In genomic region chr16:57694556-57695377, GRCh38 we compare ENCODE assay signal across 8 cellular contexts. TPM values are rescaled to one million over a fixed set of nuclear protein-coding genes. Genes with fewer than 3 reads are reported as not detected.
DNase-seq lines count a peak whose midpoint lies in the region; ATAC-seq, FAIRE-seq and TF ChIP-seq lines count a peak whose summit lies in the region.

Gene DRC7 (plus strand): TSS chr16:57694806. CDS start chr16:57697950, 3,144 bp downstream.

- peak; percentile 4 to 59 for DNase-seq in NCI-H526 (lab: John Stamatoyannopoulos, UW)
- DNase-seq in NCI-H526 treated with DMSO at 0.1 percent for 48 hours (lab: John Stamatoyannopoulos, UW), result no peak
- DNase-seq in IMR-90, result peak; percentile 13
- DNase-seq in RCC 7860 (ENCODE audit: low spot score), result peak; percentile 30
- DNase-seq in cardiac fibroblast (ENCODE audit: low read depth in 2 of 2), result peak; percentile 50 to 56
- DNase-seq in stomach, result peak; percentile 57

- H2AFZ ChIP-seq in IMR-90 (replicated peaks; ENCODE audit: low read length, poor library complexity), result peak within 1 kb of the TSS; percentile 45

- H2BK20ac ChIP-seq in IMR-90 (ENCODE audit: low read depth, low read length), result no peak within 1 kb of the TSS

- H3K18ac ChIP-seq in IMR-90 (ENCODE audit: low read depth, low read length), result no peak within 1 kb of the TSS

- no peak for FAIRE-seq in RCC 7860 (lab: Jason Lieb, UNC)
- FAIRE-seq in islet of Langerhans (lab: Jason Lieb, UNC), result peak; percentile 83

- ATAC-seq in IMR-90 (ENCODE audit: low read depth) (peak; percentile 83), GM21717 (IDR thresholded peaks at IDR 0.05; ENCODE audit: unreplicated experiment) (no peak)

- no peak for TF ChIP-seq POLR2A in IMR-90 (IDR thresholded peaks at IDR 0.05; ENCODE audit: low read depth, low read length)
- no peak for TF ChIP-seq POLR2A in stomach (IDR thresholded peaks at IDR 0.05)

- CTCF ChIA-PET in IMR-90 (lab: Yijun Ruan, JAX), result no interaction called here

- no peak within 1 kb of the TSS for H2BK120ac ChIP-seq in IMR-90 (ENCODE audit: low read depth, low read length)

- no CpG with 5 or more reads among the region's 10 CpGs for WGBS in IMR-90 (ENCODE audit: extremely low coverage in 2 of 2, insufficient read length in 1 of 2), 2 experiments
- WGBS in stomach, 5 donors, result 27 to 36% (median 35%) methylated on average over 10 of the region's 10 CpGs

- no peak for TF ChIP-seq EP300 in stomach (IDR thresholded peaks at IDR 0.05)

- no peak within 1 kb of the TSS for H4K5ac ChIP-seq in IMR-90 (ENCODE audit: low read depth, low read length)

- H3K4me3 ChIP-seq in IMR-90 (ENCODE audit: insufficient read depth, low read depth, low read length), result no peak within 1 kb of the TSS
- H3K4me3 ChIP-seq in cardiac fibroblast (replicated peaks in 1 of 2; ENCODE audit: low read depth in 2 of 2, low read length in 2 of 2), result no peak within 1 kb of the TSS
- H3K4me3 ChIP-seq in stomach, result peak within 1 kb of the TSS in 2 of 4 donors; percentile 10 to 25

- peak within 1 kb of the TSS; percentile 43; the same call in 1 of the 2 replicates for H3K4me2 ChIP-seq in IMR-90 (ENCODE audit: low read depth, low read length)

- H4K91ac ChIP-seq in IMR-90 (ENCODE audit: insufficient read depth, low read depth, low read length), result no peak within 1 kb of the TSS

- no peak within 1 kb of the TSS for H3K14ac ChIP-seq in IMR-90 (replicated peaks; ENCODE audit: low read depth, low read length)

- intact Hi-C loops in IMR-90 (cut with micrococcal nuclease), result no loop called here
- intact Hi-C loops in stomach (cut with DNase I; ENCODE audit: low total_unique reads), result no loop called here

- BruUV-seq in IMR-90 (replicated peaks; lab: Mats Ljungman, UMichigan), result no TSS peak

- H3K9ac ChIP-seq in IMR-90 (ENCODE audit: low read depth, low read length), result no peak within 1 kb of the TSS

- H2BK15ac ChIP-seq in IMR-90 (ENCODE audit: low read depth, low read length), result no peak within 1 kb of the TSS

- no peak within 1 kb of the TSS for H2AK9ac ChIP-seq in IMR-90 (replicated peaks; ENCODE audit: low read depth, low read length, poor library complexity)

- dilution Hi-C loops in IMR-90 (cut with HindIII; ENCODE audit: low sequenced_read_pairs, unreplicated experiment), result no loop called here

- H3K27me3 ChIP-seq in IMR-90 (ENCODE audit: control insufficient read depth, insufficient read depth, low read length), result peaks cover 62% of the 10 kb centered on the region
- H3K27me3 ChIP-seq in stomach, result peaks cover 0 to 10% (median 0%) of the 10 kb centered on the region in 3 donors

- no peak within 1 kb of the TSS for H2BK5ac ChIP-seq in IMR-90 (ENCODE audit: low read depth, low read length, poor library complexity, severe bottlenecking)

- no peak for TF ChIP-seq CTCF in IMR-90 (conservative IDR thresholded peaks at IDR 0.05; ENCODE audit: low read depth, low read length)
- TF ChIP-seq CTCF in cardiac fibroblast (IDR thresholded peaks at IDR 0.05; ENCODE audit: low read depth, low read length), result no peak
- no peak for TF ChIP-seq CTCF in stomach (IDR thresholded peaks at IDR 0.05)

- in situ Hi-C loops in IMR-90 (cut with MboI; ENCODE audit: low sequenced_read_pairs), result no loop called here

- H2AK5ac ChIP-seq in IMR-90 (ENCODE audit: low read depth, low read length), result no peak within 1 kb of the TSS

- H3K27ac ChIP-seq in IMR-90 (ENCODE audit: insufficient read depth, low read length) (no peak within 1 kb of the TSS), stomach (peak within 1 kb of the TSS in 2 of 5 donors; percentile 2 to 38)

- H4K8ac ChIP-seq in IMR-90 (ENCODE audit: low read depth in 2 of 2, low read length in 2 of 2), result no peak within 1 kb of the TSS

- H3K9me3 ChIP-seq in IMR-90 (ENCODE audit: control insufficient read depth, insufficient read depth, low read length), result no peaks in the 10 kb centered on the region
- H3K9me3 ChIP-seq in stomach, result no peaks in the 10 kb centered on the region

- H3K23ac ChIP-seq in IMR-90 (ENCODE audit: low read depth, low read length), result no peak within 1 kb of the TSS

- H3K56ac ChIP-seq in IMR-90 (ENCODE audit: extremely low read depth, insufficient read depth, low read length), result no peak within 1 kb of the TSS

- H3K36me3 ChIP-seq in IMR-90 (ENCODE audit: control insufficient read depth, insufficient read depth, low read length) (no peaks in the 10 kb centered on the region), stomach (no peaks in the 10 kb centered on the region)

- H3K4me1 ChIP-seq in IMR-90 (ENCODE audit: control insufficient read depth, insufficient read depth, low read length) (no peaks in the 10 kb centered on the region), stomach (peaks cover 0 to 22% (median 2%) of the 10 kb centered on the region in 4 donors)

- no peaks in the 10 kb centered on the region for H4K20me1 ChIP-seq in IMR-90 (ENCODE audit: insufficient read depth, low read length)

- no peak within 1 kb of the TSS for H3K4ac ChIP-seq in IMR-90 (ENCODE audit: low read depth, low read length)

- H3K79me1 ChIP-seq in IMR-90 (ENCODE audit: low read depth in 1 of 2, low read length in 2 of 2), result no peaks in the 10 kb centered on the region

- no peak for TF ChIP-seq RAD21 in IMR-90 (IDR thresholded peaks at IDR 0.05; ENCODE audit: low read length)

- H3K9me1 ChIP-seq in IMR-90 (ENCODE audit: insufficient read depth, low read length), result no peaks in the 10 kb centered on the region

- POLR2A ChIA-PET in IMR-90 (lab: Charles Lee; ENCODE audit: unreplicated experiment), result no interaction called here

TF ChIP-seq in IMR-90, 13 proteins besides CTCF, POLR2A, EP300 and RAD21:
- no peak for TF ChIP-seq BHLHE40 (IDR thresholded peaks at IDR 0.05; ENCODE audit: low read depth, low read length)
- TF ChIP-seq RCOR1 (IDR thresholded peaks at IDR 0.05; ENCODE audit: insufficient replicate concordance, low read length), result no peak
- TF ChIP-seq NFE2L2 (IDR thresholded peaks at IDR 0.05; ENCODE audit: low read depth, low read length), result no peak
- TF ChIP-seq SMC3 (IDR thresholded peaks at IDR 0.05; ENCODE audit: low read depth, low read length), result no peak
- TF ChIP-seq MAFK (IDR thresholded peaks at IDR 0.05; ENCODE audit: low read depth, low read length), result no peak
- no peak for TF ChIP-seq MAZ (IDR thresholded peaks at IDR 0.05; ENCODE audit: borderline replicate concordance, low read depth, low read length)
- no peak for TF ChIP-seq USF2 (IDR thresholded peaks at IDR 0.05; ENCODE audit: low read depth, low read length)
- no peak for TF ChIP-seq CHD1 (IDR thresholded peaks at IDR 0.05; ENCODE audit: low read depth, low read length)
- TF ChIP-seq RFX5 (IDR thresholded peaks at IDR 0.05; ENCODE audit: low read depth, low read length), result no peak
- no peak for TF ChIP-seq ELK1 (IDR thresholded peaks at IDR 0.05; ENCODE audit: borderline replicate concordance, low read depth, low read length)
TF ChIP-seq in IMR-90: peak in this region for 0.

RNA-seq across cellular contexts. Expression of gene DRC7, which starts in this region (rescaled TPM):
- total RNA-seq in IMR-90 (2012; rRNA removed), result not detected in 2 replicates
- polyA plus RNA-seq in IMR-90 (2012; rRNA removed), result not detected in 2 replicates
- not detected in 2 replicates for polyA plus RNA-seq in IMR-90 (2012; cell fraction: cytosol; rRNA removed)
- not detected in 2 replicates for polyA plus RNA-seq in IMR-90 (2012; cell fraction: nucleus; rRNA removed; ENCODE audit: low replicate concordance)
- not detected for total RNA-seq in stomach
- not detected for polyA plus RNA-seq in stomach

Comparison
In these comparisons a context has a peak if more than half of its experiments do, and no peak if none do; other contexts are left out.
1. Peak in DNase-seq, ATAC-seq and H3K4me2 ChIP-seq in IMR-90; RNA of the gene not detected or under 1 TPM.
2. Peak in DNase-seq in stomach; RNA of the gene not detected or under 1 TPM.